In the genomic region with DNA sequence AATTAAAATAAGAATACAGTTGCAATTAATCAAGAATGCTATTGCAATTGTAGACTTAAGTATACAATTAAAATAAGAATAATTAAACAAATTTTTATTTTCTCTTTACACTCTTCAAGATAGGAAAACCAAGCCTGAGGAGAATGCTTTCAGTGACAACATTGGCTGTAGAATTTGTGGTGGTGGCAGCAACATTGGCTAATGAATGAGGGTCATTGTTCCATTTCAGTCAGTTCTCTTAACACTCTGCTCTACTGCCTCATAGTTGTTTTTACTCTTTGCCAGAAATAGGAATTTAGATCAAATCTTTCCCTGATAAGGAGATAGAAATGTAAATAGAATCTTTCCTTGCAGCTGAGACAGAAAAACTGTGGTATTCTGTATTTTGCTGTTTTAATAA, we compare ENCODE assay signal across 13 cellular contexts.
A peak's percentile ranks its signal among the peaks of the same experiment; 100 is the strongest.
DNase-seq lines count a peak whose midpoint lies in the region; ATAC-seq and TF ChIP-seq lines count a peak whose summit lies in the region.
"Had no signal": no experiment of that assay in that cellular context is flagged by ENCODE, and none has a peak within 500 bp of the region (broad histone marks: within the 10 kb centered on the region; RNA-seq: fewer than 3 reads in every experiment).

No MANE protein-coding gene starts in this region.

- no peaks in the 10 kb centered on the region for H3K9me3 ChIP-seq in psoas muscle
- H3K9me3 ChIP-seq: Caco-2 had no signal

- peak; percentile 10 for DNase-seq in SK-MEL-5 (ENCODE audit: low read depth, low spot score)
- DNase-seq in globus pallidus (ENCODE audit: low spot score): peak; percentile 82
- peak; percentile 45 for DNase-seq in putamen (ENCODE audit: low spot score)
- DNase-seq in psoas muscle: no peak
- DNase-seq in cortex of kidney (lab: John Stamatoyannopoulos, UW): no peak
- DNase-seq in RPMI8226: no peak
- no peak for DNase-seq in NCI-H2029 (lab: John Stamatoyannopoulos, UW)
- DNase-seq: Caco-2; CD8-positive, alpha-beta T cell; DMS53; GM23248; IMR-90 had no signal

- H3K4me1 ChIP-seq in psoas muscle: no peaks in the 10 kb centered on the region
- H3K4me1 ChIP-seq: Caco-2 had no signal

- in situ Hi-C loops in SK-MEL-5 (cut with HindIII; ENCODE audit: low pct_unique_long_range_greater_than_20kb, low sequenced_read_pairs): no loop called here

- no peak overlapping the region for H3K27ac ChIP-seq in psoas muscle
- H3K27ac ChIP-seq: GM23248 had no signal

- no peak for TF ChIP-seq CTCF in psoas muscle (IDR thresholded peaks at IDR 0.05)

- H3K27me3 ChIP-seq in psoas muscle (ENCODE audit: insufficient read depth in 3 of 3, low read length in 2 of 3): no peaks in the 10 kb centered on the region

- H3K4me3 ChIP-seq in psoas muscle: no peak overlapping the region
- H3K4me3 ChIP-seq: GM23248 had no signal

- intact Hi-C loops in psoas muscle (cut with DNase I): no loop called here

- no peak for ATAC-seq in psoas muscle
- ATAC-seq: CD8-positive, alpha-beta T cell; HCT116 had no signal

- no peaks in the 10 kb centered on the region for H3K36me3 ChIP-seq in psoas muscle (ENCODE audit: insufficient read depth in 1 of 2, low read depth in 1 of 2)

Comparison
In these comparisons a context has a peak if more than half of its experiments do, and no peak if none do; other contexts are left out.
1. DNase-seq: peak in SK-MEL-5 (single experiment), globus pallidus (single experiment) and putamen (single experiment); none in psoas muscle (0 of 2), cortex of kidney (single experiment), RPMI8226 (single experiment) and NCI-H2029 (single experiment).